In the genomic region with DNA sequence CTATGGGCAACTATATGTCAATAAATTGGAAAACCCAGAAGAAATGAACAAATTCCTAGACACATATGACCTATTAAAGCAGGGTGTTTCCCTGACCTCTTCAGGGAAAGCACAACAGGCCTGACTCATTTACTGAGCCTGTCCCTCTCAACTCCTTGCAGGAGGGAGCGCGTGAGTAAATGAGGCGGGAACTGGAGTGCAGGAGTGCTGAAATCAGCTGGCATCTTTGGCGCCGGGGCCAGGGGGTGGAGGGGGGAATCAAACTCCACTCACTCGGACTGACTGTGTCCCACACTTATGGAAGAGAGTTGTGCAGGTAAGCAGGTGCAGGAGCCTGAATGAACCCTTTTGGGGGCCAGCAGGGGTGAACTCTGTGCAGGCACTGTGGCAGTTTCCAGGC, we compare ENCODE assay signal across 29 cellular contexts.
"Had no signal": no experiment of that assay in that cellular context is flagged by ENCODE, and none has a peak within 500 bp of the region (broad histone marks: within the 10 kb centered on the region; RNA-seq: fewer than 3 reads in every experiment).

No MANE protein-coding gene starts in this region.

- H3K27ac Mint-ChIP-seq: mesothelial cell of epicardium; naive thymus-derived CD4-positive, alpha-beta T cell; T-helper 2 cell treated with Interferon-gamma antibody and Interleukin-4, amounts not matched to agents 5 μg/mL and 100 μg/mL, for 36 hours had no signal

- H3K27me3 Mint-ChIP-seq: naive thymus-derived CD4-positive, alpha-beta T cell had no signal

- H3K4me1 Mint-ChIP-seq: mesothelial cell of epicardium; naive thymus-derived CD4-positive, alpha-beta T cell; neural crest cell had no signal

- ATAC-seq: activated T-cell treated with anti-CD3 and anti-CD28 coated beads, Interleukin-2, amount 50 U/mL, for 72 hours; gastroesophageal sphincter; left ventricle myocardium superior; naive thymus-derived CD4-positive, alpha-beta T cell; right cardiac atrium had no signal

- H3K4me3 Mint-ChIP-seq: activated T-cell treated with anti-CD3 and anti-CD28 coated beads, Interleukin-2, amount 50 U/mL, for 72 hours; mesothelial cell of epicardium; naive thymus-derived CD4-positive, alpha-beta T cell; neural crest cell; T-helper 2 cell treated with Interferon-gamma antibody and Interleukin-4, amounts not matched to agents 5 μg/mL and 100 μg/mL, for 36 hours had no signal

- DNase-seq: activated CD4-positive, alpha-beta T cell treated with anti-CD3 and anti-CD28 coated beads for 4 hours; activated CD4-positive, alpha-beta T cell treated with anti-CD3 and anti-CD28 coated beads, Interleukin-2, amount 50 U/mL, for 4 hours; activated CD4-positive, CD25-positive, alpha-beta regulatory T cell; activated gamma-delta T cell; activated naive CD4-positive, alpha-beta T cell treated with anti-CD3 and anti-CD28 coated beads, Interleukin-2, amount 50 U/mL, for 16 hours; activated T-cell treated with anti-CD3 and anti-CD28 coated beads for 4 hours; activated T-cell treated with anti-CD3 and anti-CD28 coated beads, Interleukin-2, amount 50 U/mL, for 72 hours; amniotic stem cell; dermis blood vessel endothelial cell; effector CD4-positive, alpha-beta T cell; erythroblast; head of caudate nucleus; hypothalamus; kidney glomerular epithelial cell; left ventricle myocardium superior; naive thymus-derived CD4-positive, alpha-beta T cell; occipital lobe; right cardiac atrium; stimulated activated CD4-positive, alpha-beta T cell treated with anti-CD3 and anti-CD28 coated beads, Interleukin-15, amount 100 ng/mL, for 24 hours; stimulated activated CD4-positive, alpha-beta T cell treated with anti-CD3 and anti-CD28 coated beads, Interleukin-2, amount 100 ng/mL, for 24 hours; stimulated activated naive CD4-positive, alpha-beta T cell; T-helper 1 cell; testis; transverse colon had no signal

- FAIRE-seq: endometrium had no signal

- H3K36me3 Mint-ChIP-seq: mesothelial cell of epicardium; naive thymus-derived CD4-positive, alpha-beta T cell had no signal

- H3K4me1 ChIP-seq: gastroesophageal sphincter, testis, transverse colon had no signal

- H3K9me3 ChIP-seq: gastroesophageal sphincter, testis, transverse colon had no signal

- H3K27me3 ChIP-seq: gastroesophageal sphincter, testis, transverse colon had no signal

- H3K27ac ChIP-seq: gastroesophageal sphincter, testis, transverse colon had no signal

- H3K4me3 ChIP-seq: gastroesophageal sphincter, testis, transverse colon had no signal

- H3K36me3 ChIP-seq: gastroesophageal sphincter, transverse colon had no signal
